Comparison of ENCODE assay signal across 9 cellular contexts in the genomic region with DNA sequence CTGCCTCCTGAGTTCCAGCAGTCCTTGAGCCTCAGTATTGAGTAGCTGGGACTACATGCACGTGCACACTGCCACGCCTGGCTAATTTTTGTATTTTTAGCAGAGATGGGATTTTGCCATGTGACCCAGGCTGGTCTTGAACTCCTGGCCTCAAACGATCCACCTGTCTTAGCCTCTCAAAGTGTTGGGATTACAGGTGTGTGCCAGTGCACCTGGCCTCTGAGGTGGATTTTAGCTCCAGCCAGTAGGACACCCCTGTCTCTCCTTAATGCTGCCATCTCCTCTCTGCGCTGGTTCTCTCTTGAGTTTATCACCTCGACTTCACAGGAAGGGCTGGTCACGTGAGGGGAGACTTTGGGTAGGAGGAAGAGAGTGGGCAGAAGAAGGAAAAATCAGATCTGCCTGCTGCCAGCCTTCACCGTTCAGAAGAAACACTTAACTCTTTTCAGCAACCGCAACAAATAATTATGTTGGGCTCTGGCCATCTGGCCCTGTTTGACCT.
"Had no signal": no experiment of that assay in that cellular context is flagged by ENCODE, and none has a peak within 500 bp of the region (broad histone marks: within the 10 kb centered on the region; RNA-seq: fewer than 3 reads in every experiment).

No MANE protein-coding gene starts in this region.

- H3K4me3 ChIP-seq: colonic mucosa, hepatocyte, left lung had no signal

- H3K9me3 Mint-ChIP-seq: activated naive CD4-positive, alpha-beta T cell treated with anti-CD3 and anti-CD28 coated beads, Interleukin-2, amount 50 U/mL, for 72 hours; activated T-helper 2 cell treated with anti-CD3 and anti-CD28 coated beads, Interferon-gamma antibody, Interleukin-2, Interleukin-4, amounts not matched to agents 10 μg/mL and 5 μg/mL and 100 μg/mL, durations not matched to agents 14 hours and 24 hours and 36 hours; brain; naive thymus-derived CD4-positive, alpha-beta T cell; type B pancreatic cell had no signal

- H3K27me3 Mint-ChIP-seq: brain; naive thymus-derived CD4-positive, alpha-beta T cell; progenitor cell of endocrine pancreas; type B pancreatic cell had no signal

- H3K27ac Mint-ChIP-seq: activated T-helper 2 cell treated with anti-CD3 and anti-CD28 coated beads, Interferon-gamma antibody, Interleukin-2, Interleukin-4, amounts not matched to agents 10 μg/mL and 5 μg/mL and 100 μg/mL, durations not matched to agents 14 hours and 24 hours and 36 hours; progenitor cell of endocrine pancreas; type B pancreatic cell had no signal

- H3K27ac ChIP-seq: colonic mucosa, hepatocyte, left lung had no signal

- H3K9me3 ChIP-seq: colonic mucosa, left lung had no signal

- H3K27me3 ChIP-seq: colonic mucosa, hepatocyte, left lung had no signal

- H3K4me3 Mint-ChIP-seq: brain; naive thymus-derived CD4-positive, alpha-beta T cell; type B pancreatic cell had no signal

- H3K4me1 ChIP-seq: colonic mucosa, left lung had no signal

- H3K4me1 Mint-ChIP-seq: brain had no signal

- H3K36me3 Mint-ChIP-seq: activated naive CD4-positive, alpha-beta T cell treated with anti-CD3 and anti-CD28 coated beads, Interleukin-2, amount 50 U/mL, for 72 hours had no signal
